In genomic region chr4:151653548-151653918, GRCh38 we compare ENCODE assay signal across 22 cellular contexts.
"Had no signal": no experiment of that assay in that cellular context is flagged by ENCODE, and none has a peak within 500 bp of the region (broad histone marks: within the 10 kb centered on the region; RNA-seq: fewer than 3 reads in every experiment).

No MANE protein-coding gene starts in this region.

- H3K4me3 Mint-ChIP-seq: activated CD4-positive, alpha-beta T cell treated with anti-CD3 and anti-CD28 coated beads, Interleukin-2, amount 10 ng/mL, durations not matched to agents 24 days and 14 days; activated CD8-positive, alpha-beta memory T cell treated with anti-CD3 and anti-CD28 coated beads, Interleukin-2, amount 10 ng/mL, durations not matched to agents 7 days and 5 days; activated CD8-positive, alpha-beta T cell treated with anti-CD3 and anti-CD28 coated beads for 36 hours; activated naive CD4-positive, alpha-beta T cell treated with anti-CD3 and anti-CD28 coated beads, Interleukin-2, amount 50 U/mL, for 24 hours; activated T-helper 1 cell treated with anti-CD3 and anti-CD28 coated beads, Interleukin-12 subunit alpha, Interleukin-12 subunit beta, Interleukin-2, Interleukin-4 antibody, amounts not matched to agents 30 ng/mL and 10 ng/mL and 1 ng/mL, durations not matched to agents 14 hours and 24 hours and 36 hours; brain; mesothelial cell of epicardium; naive thymus-derived CD8-positive, alpha-beta T cell; neural progenitor cell; stimulated activated naive CD8-positive, alpha-beta T cell treated with anti-CD3 and anti-CD28 coated beads, Interleukin-15, Interleukin-2, amounts not matched to agents 100 ng/mL and 50 ng/mL, for 24 hours; T-helper 2 cell treated with Interferon-gamma antibody and Interleukin-4, amounts not matched to agents 5 μg/mL and 100 μg/mL, for 36 hours had no signal

- H3K4me2 ChIP-seq: neural progenitor cell had no signal

- H3K4me1 ChIP-seq: neural progenitor cell, tibial artery had no signal

- H3K27ac Mint-ChIP-seq: activated CD4-positive, alpha-beta T cell treated with anti-CD3 and anti-CD28 coated beads, Interleukin-2, amount 10 ng/mL, durations not matched to agents 24 days and 14 days; activated CD8-positive, alpha-beta memory T cell treated with anti-CD3 and anti-CD28 coated beads, Interleukin-2, amount 10 ng/mL, durations not matched to agents 7 days and 5 days; activated CD8-positive, alpha-beta T cell treated with anti-CD3 and anti-CD28 coated beads for 36 hours; activated naive CD4-positive, alpha-beta T cell treated with anti-CD3 and anti-CD28 coated beads, Interleukin-2, amount 50 U/mL, for 24 hours; activated T-helper 1 cell treated with anti-CD3 and anti-CD28 coated beads, Interleukin-12 subunit alpha, Interleukin-12 subunit beta, Interleukin-2, Interleukin-4 antibody, amounts not matched to agents 30 ng/mL and 10 ng/mL and 1 ng/mL, durations not matched to agents 14 hours and 24 hours and 36 hours; brain; mesothelial cell of epicardium; neural progenitor cell; stimulated activated naive CD8-positive, alpha-beta T cell treated with anti-CD3 and anti-CD28 coated beads, Interleukin-15, Interleukin-2, amounts not matched to agents 100 ng/mL and 50 ng/mL, for 24 hours; T-helper 2 cell treated with Interferon-gamma antibody and Interleukin-4, amounts not matched to agents 5 μg/mL and 100 μg/mL, for 36 hours had no signal

- H3K27ac ChIP-seq: left ventricle myocardium inferior, neural progenitor cell, tibial artery, VCaP had no signal

- H3K27me3 ChIP-seq: neural progenitor cell, tibial artery had no signal

- H2AFZ ChIP-seq: neural progenitor cell had no signal

- H3K27me3 Mint-ChIP-seq: activated CD8-positive, alpha-beta T cell treated with anti-CD3 and anti-CD28 coated beads for 36 hours; activated naive CD4-positive, alpha-beta T cell treated with anti-CD3 and anti-CD28 coated beads, Interleukin-2, amount 50 U/mL, for 24 hours; stimulated activated naive CD8-positive, alpha-beta T cell treated with anti-CD3 and anti-CD28 coated beads, Interleukin-15, Interleukin-2, amounts not matched to agents 100 ng/mL and 50 ng/mL, for 24 hours had no signal

- H3K4me3 ChIP-seq: left ventricle myocardium inferior, neural progenitor cell, tibial artery had no signal

- H3K9ac ChIP-seq: neural progenitor cell had no signal

- H3K9me3 ChIP-seq: left ventricle myocardium inferior, tibial artery had no signal

- ATAC-seq: activated CD4-positive, CD25-positive, alpha-beta regulatory T cell treated with anti-CD3 and anti-CD28 coated beads, Interleukin-2, amount 50 U/mL, for 24 hours; activated CD8-positive, alpha-beta memory T cell treated with anti-CD3 and anti-CD28 coated beads, Interleukin-2, amount 10 ng/mL, durations not matched to agents 7 days and 5 days; activated CD8-positive, alpha-beta T cell treated with anti-CD3 and anti-CD28 coated beads for 36 hours; naive thymus-derived CD8-positive, alpha-beta T cell had no signal

- H3K36me3 ChIP-seq: neural progenitor cell had no signal

- H3K36me3 Mint-ChIP-seq: activated CD8-positive, alpha-beta memory T cell treated with anti-CD3 and anti-CD28 coated beads, Interleukin-2, amount 10 ng/mL, durations not matched to agents 7 days and 5 days; brain; naive thymus-derived CD8-positive, alpha-beta T cell had no signal

- H3K4me1 Mint-ChIP-seq: brain, neural progenitor cell had no signal

- H3K9me3 Mint-ChIP-seq: activated CD4-positive, alpha-beta T cell treated with anti-CD3 and anti-CD28 coated beads, Interleukin-2, amount 10 ng/mL, durations not matched to agents 24 days and 14 days; activated CD8-positive, alpha-beta T cell treated with anti-CD3 and anti-CD28 coated beads for 36 hours; activated naive CD4-positive, alpha-beta T cell treated with anti-CD3 and anti-CD28 coated beads, Interleukin-2, amount 50 U/mL, for 24 hours; activated T-helper 1 cell treated with anti-CD3 and anti-CD28 coated beads, Interleukin-12 subunit alpha, Interleukin-12 subunit beta, Interleukin-2, Interleukin-4 antibody, amounts not matched to agents 30 ng/mL and 10 ng/mL and 1 ng/mL, durations not matched to agents 14 hours and 24 hours and 36 hours; brain; mesothelial cell of epicardium; naive thymus-derived CD8-positive, alpha-beta T cell; neural progenitor cell; stimulated activated naive CD8-positive, alpha-beta T cell treated with anti-CD3 and anti-CD28 coated beads, Interleukin-15, Interleukin-2, amounts not matched to agents 100 ng/mL and 50 ng/mL, for 24 hours; T-helper 2 cell treated with Interferon-gamma antibody and Interleukin-4, amounts not matched to agents 5 μg/mL and 100 μg/mL, for 36 hours had no signal

- DNase-seq: activated CD4-positive, alpha-beta T cell treated with anti-CD3 and anti-CD28 coated beads, Interleukin-2, amount 10 ng/mL, durations not matched to agents 24 days and 14 days; activated CD8-positive, alpha-beta memory T cell treated with anti-CD3 and anti-CD28 coated beads, Interleukin-2, amount 10 ng/mL, durations not matched to agents 7 days and 5 days; activated CD8-positive, alpha-beta T cell treated with anti-CD3 and anti-CD28 coated beads for 36 hours; activated gamma-delta T cell treated with Interleukin-2 at 50 U/mL for 16 hours; activated T-cell treated with anti-CD3 and anti-CD28 coated beads for 4 hours; aorta; foreskin melanocyte; hippocampal formation; left ventricle myocardium inferior; mammary epithelial cell; naive thymus-derived CD8-positive, alpha-beta T cell; stimulated activated CD4-positive, alpha-beta T cell treated with anti-CD3 and anti-CD28 coated beads, Interleukin-4, amount 100 ng/mL, for 24 hours; tibial artery had no signal
